9 cellular contexts compared by ENCODE assay signal in genomic region chr2:98465456-98466201, GRCh38. TPM values are rescaled to one million over a fixed set of nuclear protein-coding genes. Genes with fewer than 3 reads are reported as not detected.
A peak's percentile ranks its signal among the peaks of the same experiment; 100 is the strongest.
DNase-seq lines count a peak whose midpoint lies in the region; ATAC-seq and TF ChIP-seq lines count a peak whose summit lies in the region.
"Had no signal": no experiment of that assay in that cellular context is flagged by ENCODE, and none has a peak within 500 bp of the region (broad histone marks: within the 10 kb centered on the region; RNA-seq: fewer than 3 reads in every experiment).

No MANE protein-coding gene starts in this region.

- H3K4me1 ChIP-seq in CD4-positive, CD25-positive, alpha-beta regulatory T cell (ENCODE audit: control insufficient read depth, insufficient read depth, low read length, poor library complexity, severe bottlenecking): peaks cover 98% of the 10 kb centered on the region
- H3K4me1 ChIP-seq in adrenal gland (replicated peaks in 1 of 2) (peaks cover 27 to 50% of the 10 kb centered on the region in 2 donors), right lobe of liver (peaks cover 0 to 4% (median 0%) of the 10 kb centered on the region in 4 donors)

- in situ Hi-C loops in GM13977 (cut with MboI; ENCODE audit: low pct_unique_long_range_greater_than_20kb, low sequenced_read_pairs, unreplicated experiment): no loop called here

- H3K36me3 Mint-ChIP-seq in CD4-positive, CD25-positive, alpha-beta regulatory T cell: peaks cover 5% of the 10 kb centered on the region

- peak overlapping the region; percentile 88 for H3K27ac ChIP-seq in CD4-positive, CD25-positive, alpha-beta regulatory T cell (ENCODE audit: insufficient read depth, low read length, poor library complexity, severe bottlenecking)
- peak overlapping the region in 4 of 5 donors; percentile 54 to 80 (median 63) for H3K27ac ChIP-seq in adrenal gland
- peak overlapping the region; percentile 40 to 47 (median 44) for H3K27ac ChIP-seq in right lobe of liver
- H3K27ac ChIP-seq: epithelial cell of prostate had no signal

- DNase-seq in CD4-positive, CD25-positive, alpha-beta regulatory T cell: peak; percentile 68 to 94 (median 73)
- DNase-seq in NB4 (ENCODE audit: low read depth) (peak; percentile 96), adrenal gland (peak; percentile 57 to 84 (median 64)), right lobe of liver (peak; percentile 71 to 74 (median 73)), GM13977 (ENCODE audit: low spot score) (no peak)
- DNase-seq in stimulated activated naive CD8-positive, alpha-beta T cell treated with anti-CD3 and anti-CD28 coated beads, Interleukin-15, Interleukin-2, amounts not matched to agents 100 U/mL and 50 U/mL, for 24 hours: peak; percentile 73

- H3K4me3 ChIP-seq in CD4-positive, CD25-positive, alpha-beta regulatory T cell (ENCODE audit: low read depth, low read length): peak overlapping the region; percentile 73
- H3K4me3 ChIP-seq in NB4 (ENCODE audit: low read depth, low read length): peak overlapping the region; percentile 45
- H3K4me3 ChIP-seq in adrenal gland: no peak overlapping the region
- no peak overlapping the region for H3K4me3 ChIP-seq in right lobe of liver

- intact Hi-C loops in adrenal gland (cut with DNase I): no loop called here
- intact Hi-C loops in right lobe of liver (cut with DNase I): no loop called here

- no peaks in the 10 kb centered on the region for H3K36me3 ChIP-seq in CD4-positive, CD25-positive, alpha-beta regulatory T cell (ENCODE audit: control insufficient read depth, insufficient read depth, low read length)
- H3K36me3 ChIP-seq in adrenal gland (replicated peaks in 1 of 2): no peaks in the 10 kb centered on the region
- H3K36me3 ChIP-seq in right lobe of liver: no peaks in the 10 kb centered on the region

- peaks cover 29 to 95% (median 72%) of the 10 kb centered on the region in 4 donors for H3K4me1 Mint-ChIP-seq in CD4-positive, CD25-positive, alpha-beta regulatory T cell

- 57 to 72% (median 59%) methylated on average over 11 of the region's 11 CpGs for WGBS in adrenal gland, 4 donors
- 43% methylated on average over 10 of the region's 11 CpGs for WGBS in right lobe of liver (ENCODE audit: insufficient coverage, low coverage, low lambda C conversion rate, missing lambda C conversion rate)

- H3K9me3 ChIP-seq in CD4-positive, CD25-positive, alpha-beta regulatory T cell (ENCODE audit: control insufficient read depth in 2 of 2, low read length in 2 of 2): no peaks in the 10 kb centered on the region
- no peaks in the 10 kb centered on the region for H3K9me3 ChIP-seq in adrenal gland (replicated peaks in 1 of 3)
- H3K9me3 ChIP-seq in right lobe of liver: no peaks in the 10 kb centered on the region

- TF ChIP-seq POLR2A in NB4 (IDR thresholded peaks at IDR 0.05; ENCODE audit: extremely low read depth, insufficient read length) (no peak), adrenal gland (IDR thresholded peaks at IDR 0.05) (no peak), right lobe of liver (IDR thresholded peaks at IDR 0.05) (no peak)

- H3K9me3 Mint-ChIP-seq in CD4-positive, CD25-positive, alpha-beta regulatory T cell: peaks cover 0 to 2% (median 0%) of the 10 kb centered on the region in 7 donors

- H3K27me3 Mint-ChIP-seq in CD4-positive, CD25-positive, alpha-beta regulatory T cell: no peaks in the 10 kb centered on the region

- peak overlapping the region; percentile 92 to 100 (median 95) for H3K27ac Mint-ChIP-seq in CD4-positive, CD25-positive, alpha-beta regulatory T cell

- peak overlapping the region; percentile 80 to 90 (median 88) for H3K4me3 Mint-ChIP-seq in CD4-positive, CD25-positive, alpha-beta regulatory T cell

- TF ChIP-seq CTCF in NB4 (IDR thresholded peaks at IDR 0.05; ENCODE audit: low read depth, low read length): no peak
- no peak for TF ChIP-seq CTCF in adrenal gland (IDR thresholded peaks at IDR 0.05)
- no peak for TF ChIP-seq CTCF in right lobe of liver (IDR thresholded peaks at IDR 0.05)
- no peak for TF ChIP-seq CTCF in GM13977 (IDR thresholded peaks at IDR 0.05; ENCODE audit: extremely low read depth, insufficient read depth, missing control alignments)

- no peaks in the 10 kb centered on the region for H3K27me3 ChIP-seq in CD4-positive, CD25-positive, alpha-beta regulatory T cell (ENCODE audit: control insufficient read depth, insufficient read depth, low read length)
- H3K27me3 ChIP-seq in adrenal gland: no peaks in the 10 kb centered on the region
- H3K27me3 ChIP-seq in right lobe of liver: no peaks in the 10 kb centered on the region

- peak; percentile 65 to 70 for ATAC-seq in CD4-positive, CD25-positive, alpha-beta regulatory T cell (ENCODE audit: low read depth in 2 of 2)
- ATAC-seq in GM21447 (IDR thresholded peaks at IDR 0.05; ENCODE audit: unreplicated experiment) (peak; percentile 33), SK-N-SH treated with all-trans-retinoic acid at 6 μM for 48 hours (peak; percentile 86), right lobe of liver (peak; percentile 66 to 73 (median 70))
- peak; percentile 12 for ATAC-seq in stimulated activated naive CD8-positive, alpha-beta T cell treated with anti-CD3 and anti-CD28 coated beads, Interleukin-15, Interleukin-2, amounts not matched to agents 100 U/mL and 50 U/mL, for 24 hours

TF ChIP-seq in SK-N-SH treated with all-trans-retinoic acid at 6 μM for 48 hours, 23 proteins besides CTCF, POLR2A, EP300 and RAD21:
- TF ChIP-seq ZFP30 (CRISPR knock-in tag; IDR thresholded peaks at IDR 0.05): no peak
- TF ChIP-seq ESRRG (CRISPR knock-in tag; IDR thresholded peaks at IDR 0.05): no peak
- TF ChIP-seq ISL1 (CRISPR knock-in tag; IDR thresholded peaks at IDR 0.05): no peak
- TF ChIP-seq POU6F1 (CRISPR knock-in tag; IDR thresholded peaks at IDR 0.05; ENCODE audit: borderline replicate concordance, low read depth): no peak
- no peak for TF ChIP-seq CSDC2 (CRISPR knock-in tag; IDR thresholded peaks at IDR 0.05)
- TF ChIP-seq RARB (CRISPR knock-in tag; IDR thresholded peaks at IDR 0.05): no peak

RNA-seq across cellular contexts. Expression of gene INPP4A, which starts 21.0 kb away (rescaled TPM):
- total RNA-seq in CD4-positive, CD25-positive, alpha-beta regulatory T cell: 106 TPM
- polyA plus RNA-seq in CD4-positive, CD25-positive, alpha-beta regulatory T cell: 10 to 100 TPM; 27.9 to 36.3 (median 30.7) TPM
- total RNA-seq in adrenal gland (10 to 100 TPM; 17.8 to 40.5 (median 32.9) TPM), right lobe of liver (10 to 100 TPM in 1 of 6 experiments, 1 to 10 TPM in 5; 6.5 to 10.4 (median 8.0) TPM)
- polyA plus RNA-seq in adrenal gland: 10 to 100 TPM in 1 of 3 donors, 1 to 10 TPM in 2; 8.8 to 10.8 (median 9.5) TPM

Comparison
In these comparisons a context has a peak if more than half of its experiments do, and no peak if none do; other contexts are left out.
1. ATAC-seq: peak in every context shown above with its lines; median percentile 86 in SK-N-SH treated with all-trans-retinoic acid at 6 μM for 48 hours; 70 in right lobe of liver; 68 in CD4-positive, CD25-positive, alpha-beta regulatory T cell; 33 in GM21447; 12 in stimulated activated naive CD8-positive, alpha-beta T cell treated with anti-CD3 and anti-CD28 coated beads, Interleukin-15, Interleukin-2, amounts not matched to agents 100 U/mL and 50 U/mL, for 24 hours.
2. H3K4me3 ChIP-seq: peak in CD4-positive, CD25-positive, alpha-beta regulatory T cell (single experiment) and NB4 (single experiment); none in adrenal gland (0 of 4) and right lobe of liver (0 of 3).
3. Peak in every context shown above with its lines, with median percentiles within 50 percentile points of each other: H3K27ac ChIP-seq.